15 cellular contexts compared by ENCODE assay signal in genomic region chr2:87985902-87986301, GRCh38. TPM values are rescaled to one million over a fixed set of nuclear protein-coding genes. Genes with fewer than 3 reads are reported as not detected.
"Had no signal": no experiment of that assay in that cellular context is flagged by ENCODE, and none has a peak within 500 bp of the region (broad histone marks: within the 10 kb centered on the region; RNA-seq: fewer than 3 reads in every experiment).

No MANE protein-coding gene starts in this region.

RNA-seq across cellular contexts. Expression of gene RNU2-63P, which starts 30.4 kb away (rescaled TPM):
- total RNA-seq: omental fat pad, osteocyte, prostate gland, pulmonary artery endothelial cell, right atrium auricular region, smooth muscle cell, suprapubic skin, testis, transverse colon, upper lobe of right lung, urinary bladder, uterus had no signal
- polyA plus RNA-seq: pancreas, spleen, thymus, urinary bladder had no signal
